In the genomic region with DNA sequence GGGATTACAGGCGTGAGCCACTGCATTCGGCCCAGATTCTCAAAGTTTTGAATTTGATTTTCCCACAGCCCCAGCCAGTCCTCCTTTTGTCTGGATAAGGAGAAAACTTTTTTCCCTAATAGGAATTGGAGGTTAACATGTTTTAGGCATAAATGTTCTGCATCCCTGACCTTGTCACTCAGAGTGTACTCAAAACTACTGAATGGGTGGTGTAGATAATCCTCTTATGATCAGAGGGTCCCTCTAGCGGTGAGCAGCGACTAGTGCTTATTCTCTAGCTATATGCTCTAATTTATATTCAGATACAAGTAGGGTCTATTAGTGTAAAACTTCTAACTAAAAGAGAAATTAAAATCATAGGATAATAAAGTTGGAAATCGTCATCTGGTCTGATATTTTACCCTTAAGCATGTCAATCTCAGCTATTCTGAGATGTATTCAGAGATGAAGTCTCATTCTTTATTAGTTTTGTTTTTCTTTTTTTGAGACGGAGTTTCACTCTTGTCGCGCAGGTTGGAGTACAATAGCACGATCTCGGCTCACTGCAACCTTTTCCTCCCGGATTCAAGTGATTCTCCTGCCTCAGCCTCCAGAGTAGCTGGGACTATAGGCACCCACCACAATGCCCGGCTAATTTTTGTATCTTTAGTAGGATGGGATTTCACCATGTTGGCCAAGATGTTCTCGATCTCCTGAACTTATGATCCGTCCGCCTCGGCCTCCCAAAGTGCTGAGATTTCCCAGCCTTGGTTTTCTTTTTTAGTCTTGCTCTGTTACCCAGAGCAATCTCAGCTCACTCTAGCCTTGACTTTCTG, we compare ENCODE assay signal across 8 cellular contexts. TPM values are rescaled to one million over a fixed set of nuclear protein-coding genes. Genes with fewer than 3 reads are reported as not detected.
DNase-seq lines count a peak whose midpoint lies in the region; ATAC-seq and TF ChIP-seq lines count a peak whose summit lies in the region.

No MANE protein-coding gene starts in this region.

- DNase-seq in COR-L47 (lab: John Stamatoyannopoulos, UW), result peak; percentile 66
- peak; percentile 78 for DNase-seq in NCI-H446 treated with DMSO at 0.1 percent for 48 hours (lab: John Stamatoyannopoulos, UW)
- peak; percentile 54 for DNase-seq in WTC11 (ENCODE audit: low spot score)
- peak; percentile 78 for DNase-seq in cerebellum (ENCODE audit: low spot score)
- peak; percentile 57 for DNase-seq in left lobe of liver (ENCODE audit: low spot score)
- DNase-seq in stimulated activated CD4-positive, alpha-beta T cell treated with anti-CD3 and anti-CD28 coated beads, TNF-alpha, amount 100 ng/mL, for 24 hours (ENCODE audit: low read depth in 3 of 3), result peak; percentile 28 to 55 (median 44)

- no peaks in the 10 kb centered on the region for H3K9me3 Mint-ChIP-seq in WTC11

- TF ChIP-seq CTCF in WTC11 (IDR thresholded peaks at IDR 0.05), result peak; percentile 58

- peaks cover 25% of the 10 kb centered on the region for H3K36me3 Mint-ChIP-seq in WTC11

- peak; percentile 49 for ATAC-seq in HG02840 (IDR thresholded peaks at IDR 0.05; ENCODE audit: low FRiP score, unreplicated experiment)
- ATAC-seq in WTC11, result peak; percentile 46
- ATAC-seq in left lobe of liver, result peak; percentile 73
- ATAC-seq in HG03432 (IDR thresholded peaks at IDR 0.05; ENCODE audit: unreplicated experiment), result no peak

- CTCF ChIA-PET in WTC11 (lab: Charles Lee), result interaction anchor here (0.6 to 2.8 kb wide), 40 partner anchors 9 to 257 kb away, joined by 3 to 32 read pairs (median 5); partner anchors contain the start of genes GABPB2, MINDY1, PI4KB and VPS72

- H3K27me3 Mint-ChIP-seq in WTC11 (ENCODE audit: low read depth), result no peaks in the 10 kb centered on the region; the same call in 1 of the 2 replicates

- POLR2A ChIA-PET in WTC11 (lab: Charles Lee), result interaction anchor here (0.5 to 1.6 kb wide), 3 partner anchors 30 to 178 kb away, joined by 3 to 7 read pairs (median 6); partner anchors contain the start of gene ZNF687

- H3K4me3 Mint-ChIP-seq in WTC11, result no peak overlapping the region

- H3K27ac Mint-ChIP-seq in WTC11, result 0 out of 2 replicates have a peak overlapping the region, but pooled peaks have one; percentile 63

- peaks cover 9% of the 10 kb centered on the region for H3K4me1 Mint-ChIP-seq in WTC11

TF ChIP-seq in WTC11, 78 proteins besides CTCF, POLR2A, EP300 and RAD21:
- TF ChIP-seq OVOL2 (CRISPR knock-in tag; IDR thresholded peaks at IDR 0.05; ENCODE audit: borderline replicate concordance) (no peak), ZNF219 (CRISPR knock-in tag; IDR thresholded peaks at IDR 0.05; ENCODE audit: borderline replicate concordance) (no peak), ZNF232 (CRISPR knock-in tag; IDR thresholded peaks at IDR 0.05) (no peak), SMAD4 (CRISPR knock-in tag; IDR thresholded peaks at IDR 0.05) (no peak), FOXJ3 (CRISPR knock-in tag; IDR thresholded peaks at IDR 0.05; ENCODE audit: borderline replicate concordance) (no peak), CBFB (CRISPR knock-in tag; IDR thresholded peaks at IDR 0.05; ENCODE audit: low read depth) (no peak), MYBL2 (CRISPR knock-in tag; IDR thresholded peaks at IDR 0.05) (no peak), JUN (CRISPR knock-in tag; IDR thresholded peaks at IDR 0.05) (no peak), ZNF317 (CRISPR knock-in tag; IDR thresholded peaks at IDR 0.05; ENCODE audit: borderline replicate concordance, low read depth) (no peak), NR2C2 (CRISPR knock-in tag; IDR thresholded peaks at IDR 0.05) (no peak)
- TF ChIP-seq, protein P1, sequence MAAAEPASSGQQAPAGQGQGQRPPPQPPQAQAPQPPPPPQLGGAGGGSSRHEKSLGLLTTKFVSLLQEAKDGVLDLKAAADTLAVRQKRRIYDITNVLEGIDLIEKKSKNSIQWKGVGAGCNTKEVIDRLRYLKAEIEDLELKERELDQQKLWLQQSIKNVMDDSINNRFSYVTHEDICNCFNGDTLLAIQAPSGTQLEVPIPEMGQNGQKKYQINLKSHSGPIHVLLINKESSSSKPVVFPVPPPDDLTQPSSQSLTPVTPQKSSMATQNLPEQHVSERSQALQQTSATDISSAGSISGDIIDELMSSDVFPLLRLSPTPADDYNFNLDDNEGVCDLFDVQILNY (CRISPR knock-in tag; IDR thresholded peaks at IDR 0.05), result no peak
- TF ChIP-seq, protein P2, sequence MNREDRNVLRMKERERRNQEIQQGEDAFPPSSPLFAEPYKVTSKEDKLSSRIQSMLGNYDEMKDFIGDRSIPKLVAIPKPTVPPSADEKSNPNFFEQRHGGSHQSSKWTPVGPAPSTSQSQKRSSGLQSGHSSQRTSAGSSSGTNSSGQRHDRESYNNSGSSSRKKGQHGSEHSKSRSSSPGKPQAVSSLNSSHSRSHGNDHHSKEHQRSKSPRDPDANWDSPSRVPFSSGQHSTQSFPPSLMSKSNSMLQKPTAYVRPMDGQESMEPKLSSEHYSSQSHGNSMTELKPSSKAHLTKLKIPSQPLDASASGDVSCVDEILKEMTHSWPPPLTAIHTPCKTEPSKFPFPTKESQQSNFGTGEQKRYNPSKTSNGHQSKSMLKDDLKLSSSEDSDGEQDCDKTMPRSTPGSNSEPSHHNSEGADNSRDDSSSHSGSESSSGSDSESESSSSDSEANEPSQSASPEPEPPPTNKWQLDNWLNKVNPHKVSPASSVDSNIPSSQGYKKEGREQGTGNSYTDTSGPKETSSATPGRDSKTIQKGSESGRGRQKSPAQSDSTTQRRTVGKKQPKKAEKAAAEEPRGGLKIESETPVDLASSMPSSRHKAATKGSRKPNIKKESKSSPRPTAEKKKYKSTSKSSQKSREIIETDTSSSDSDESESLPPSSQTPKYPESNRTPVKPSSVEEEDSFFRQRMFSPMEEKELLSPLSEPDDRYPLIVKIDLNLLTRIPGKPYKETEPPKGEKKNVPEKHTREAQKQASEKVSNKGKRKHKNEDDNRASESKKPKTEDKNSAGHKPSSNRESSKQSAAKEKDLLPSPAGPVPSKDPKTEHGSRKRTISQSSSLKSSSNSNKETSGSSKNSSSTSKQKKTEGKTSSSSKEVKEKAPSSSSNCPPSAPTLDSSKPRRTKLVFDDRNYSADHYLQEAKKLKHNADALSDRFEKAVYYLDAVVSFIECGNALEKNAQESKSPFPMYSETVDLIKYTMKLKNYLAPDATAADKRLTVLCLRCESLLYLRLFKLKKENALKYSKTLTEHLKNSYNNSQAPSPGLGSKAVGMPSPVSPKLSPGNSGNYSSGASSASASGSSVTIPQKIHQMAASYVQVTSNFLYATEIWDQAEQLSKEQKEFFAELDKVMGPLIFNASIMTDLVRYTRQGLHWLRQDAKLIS (CRISPR knock-in tag; IDR thresholded peaks at IDR 0.05; ENCODE audit: borderline replicate concordance), result no peak
- TF ChIP-seq, protein P3, sequence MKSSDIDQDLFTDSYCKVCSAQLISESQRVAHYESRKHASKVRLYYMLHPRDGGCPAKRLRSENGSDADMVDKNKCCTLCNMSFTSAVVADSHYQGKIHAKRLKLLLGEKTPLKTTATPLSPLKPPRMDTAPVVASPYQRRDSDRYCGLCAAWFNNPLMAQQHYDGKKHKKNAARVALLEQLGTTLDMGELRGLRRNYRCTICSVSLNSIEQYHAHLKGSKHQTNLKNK (CRISPR knock-in tag; IDR thresholded peaks at IDR 0.05), result no peak

RNA-seq across cellular contexts. Expression of gene PSMD4, which starts 2.7 kb away (rescaled TPM):
- total RNA-seq in WTC11 (2021) (184 to 202 TPM (median 186 TPM) in 3 replicates), cerebellum (64.4 TPM), left lobe of liver (80.6 TPM)

RNA-seq across cellular contexts. Expression of gene ZNF687, which starts 30.2 kb away (rescaled TPM):
- total RNA-seq in WTC11 (2021) (54.1 to 56.8 TPM (median 55.1 TPM) in 3 replicates), cerebellum (10.9 TPM), left lobe of liver (13.6 TPM)

RNA-seq across cellular contexts. Expression of gene PIP5K1A, which starts 53.5 kb away (rescaled TPM):
- 77.8 to 84.8 TPM (median 81.3 TPM) in 3 replicates for total RNA-seq in WTC11 (2021)
- 83.5 TPM for total RNA-seq in cerebellum
- total RNA-seq in left lobe of liver, result 12.0 TPM
